Comparison of ENCODE assay signal across 8 cellular contexts in the genomic region with DNA sequence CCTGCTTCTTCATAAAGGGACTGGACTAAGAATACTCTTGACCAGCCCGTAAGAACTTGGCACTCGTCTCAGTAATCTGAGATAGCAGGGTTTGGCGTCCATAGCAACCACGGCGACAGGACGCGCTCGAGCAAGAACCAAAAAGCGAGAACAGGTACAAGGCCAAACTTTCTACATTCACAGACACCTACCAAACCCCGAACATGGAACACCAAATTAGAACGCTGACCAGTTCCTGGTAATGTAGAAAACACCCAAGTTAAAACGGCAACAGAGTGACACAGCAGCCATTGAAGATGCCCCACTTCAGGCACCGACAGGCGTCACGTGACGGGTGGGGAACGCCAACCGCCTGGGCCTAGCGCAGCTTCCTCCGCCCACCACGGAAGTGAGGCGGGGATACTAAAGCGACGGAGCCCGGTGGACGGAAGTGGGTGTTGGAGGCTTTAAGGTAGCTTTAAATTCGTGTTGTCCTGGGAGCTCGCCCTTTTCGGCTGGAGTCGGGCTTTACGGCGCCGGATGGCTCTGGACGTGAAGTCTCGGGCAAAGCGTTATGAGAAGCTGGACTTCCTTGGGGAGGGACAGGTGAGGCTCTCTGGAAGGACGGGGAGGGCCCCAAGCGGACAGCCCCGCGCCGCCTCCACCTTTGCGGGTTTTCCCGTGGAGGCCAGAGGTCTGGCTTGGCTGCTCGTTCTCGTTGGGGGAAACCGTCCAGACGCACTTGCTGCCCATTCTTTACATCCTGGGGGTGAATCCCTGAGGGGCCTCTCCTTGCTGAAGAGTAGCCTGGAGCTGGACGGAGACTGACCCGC. TPM values are rescaled to one million over a fixed set of nuclear protein-coding genes. Genes with fewer than 3 reads are reported as not detected.
DNase-seq lines count a peak whose midpoint lies in the region; ATAC-seq and TF ChIP-seq lines count a peak whose summit lies in the region.

Gene CDK7 (plus strand): TSS at position 430 of the 812 bp plus-strand sequence. CDS start 90 bp downstream, at position 520.

- H3K27me3 Mint-ChIP-seq in Calu3 (ENCODE audit: unreplicated experiment) (no peaks in the 10 kb centered on the region), endothelial cell (ENCODE audit: unreplicated experiment) (peaks cover 2% of the 10 kb centered on the region), mesothelial cell of epicardium (ENCODE audit: low read depth) (no peaks in the 10 kb centered on the region)

- DNase-seq in Calu3 (peak; percentile 93), endothelial cell (ENCODE audit: low spot score) (peak; percentile 84), mesothelial cell of epicardium (ENCODE audit: low spot score in 2 of 2, unreplicated experiment in 2 of 2) (peak; percentile 81 to 89)
- DNase-seq in activated CD8-positive, alpha-beta memory T cell treated with anti-CD3 and anti-CD28 coated beads, Interleukin-2, amount 50 U/mL, for 4 hours: peak; percentile 90
- peak; percentile 89 to 92 for DNase-seq in stimulated activated CD8-positive, alpha-beta memory T cell treated with anti-CD3 and anti-CD28 coated beads, Interleukin-15, amount 100 ng/mL, for 48 hours (ENCODE audit: low read depth in 2 of 2)

- no peaks in the 10 kb centered on the region for H3K9me3 ChIP-seq in HUES64 (ENCODE audit: insufficient read depth, low read depth, low read length)
- H3K9me3 ChIP-seq in OCI-LY1 (ENCODE audit: low read length): no peaks in the 10 kb centered on the region

- peaks cover 7% of the 10 kb centered on the region; the same call in 1 of the 2 replicates for H3K79me2 ChIP-seq in OCI-LY1 (ENCODE audit: insufficient read depth, low read length)

- BruUV-seq in Calu3 (replicated peaks; lab: Mats Ljungman, UMichigan): TSS peak; percentile 96

- TF ChIP-seq CTCF in Calu3 (IDR thresholded peaks at IDR 0.05; ENCODE audit: unreplicated experiment) (no peak), OCI-LY1 (IDR thresholded peaks at IDR 0.05; ENCODE audit: low read length) (no peak), endothelial cell (IDR thresholded peaks at IDR 0.05; ENCODE audit: unreplicated experiment) (no peak), mesothelial cell of epicardium (IDR thresholded peaks at IDR 0.05; ENCODE audit: unreplicated experiment) (no peak)

- H3K9ac ChIP-seq in HUES64 (ENCODE audit: low read depth, low read length) (peak within 1 kb of the TSS; percentile 86), OCI-LY1 (ENCODE audit: low read length) (peak within 1 kb of the TSS; percentile 85)

- WGBS in HUES64: under 1% methylated on average over 49 of the region's 49 CpGs

- peak; percentile 99 for ATAC-seq in GM21447 (IDR thresholded peaks at IDR 0.05; ENCODE audit: unreplicated experiment)

- H3K27ac ChIP-seq in HUES64 (ENCODE audit: low read depth, low read length): peak within 1 kb of the TSS; percentile 78
- no peak within 1 kb of the TSS for H3K27ac ChIP-seq in OCI-LY1 (ENCODE audit: low read depth, low read length, poor library complexity, severe bottlenecking)

- H3K4me1 ChIP-seq in HUES64 (ENCODE audit: insufficient read depth, low read length) (no peaks in the 10 kb centered on the region), OCI-LY1 (ENCODE audit: insufficient read depth, low read length, severe bottlenecking) (peaks cover 17% of the 10 kb centered on the region)

- no peaks in the 10 kb centered on the region for H3K27me3 ChIP-seq in HUES64 (ENCODE audit: insufficient read depth, low read length)
- H3K27me3 ChIP-seq in OCI-LY1 (ENCODE audit: insufficient read depth, low read length): no peaks in the 10 kb centered on the region

- H3K4me3 ChIP-seq in HUES64 (ENCODE audit: low read length): peak within 1 kb of the TSS; percentile 83
- peak within 1 kb of the TSS; percentile 91 for H3K4me3 ChIP-seq in OCI-LY1 (ENCODE audit: low read depth, low read length, poor library complexity, severe bottlenecking)

- H3F3A ChIP-seq in OCI-LY1 (ENCODE audit: insufficient read depth, low read length): no peaks in the 10 kb centered on the region

- H3K9me3 Mint-ChIP-seq in Calu3 (ENCODE audit: low read depth, unreplicated experiment) (no peaks in the 10 kb centered on the region), endothelial cell (ENCODE audit: unreplicated experiment) (no peaks in the 10 kb centered on the region), mesothelial cell of epicardium (no peaks in the 10 kb centered on the region)

- H4K20me1 ChIP-seq in OCI-LY1 (ENCODE audit: insufficient read depth, low read length): no peaks in the 10 kb centered on the region

- H2AFZ ChIP-seq in OCI-LY1 (ENCODE audit: low read length): 0 out of 2 replicates have a peak within 1 kb of the TSS, but pooled peaks have one; percentile 40

- peaks cover 37% of the 10 kb centered on the region for H3K4me1 Mint-ChIP-seq in Calu3 (ENCODE audit: low read depth, unreplicated experiment)
- H3K4me1 Mint-ChIP-seq in endothelial cell (ENCODE audit: unreplicated experiment): peaks cover 14% of the 10 kb centered on the region
- H3K4me1 Mint-ChIP-seq in mesothelial cell of epicardium: peaks cover 22% of the 10 kb centered on the region

- peak within 1 kb of the TSS; percentile 70 for H3K4me2 ChIP-seq in OCI-LY1 (ENCODE audit: low read length)

- H3K36me3 ChIP-seq in HUES64 (ENCODE audit: insufficient read depth, low read length) (peaks cover 39% of the 10 kb centered on the region), OCI-LY1 (ENCODE audit: insufficient read depth, low read length) (peaks cover 29% of the 10 kb centered on the region; the same call in 1 of the 2 replicates)

- CTCF ChIA-PET in Calu3 (lab: Charles Lee): interaction anchor here (0.8 to 1.1 kb wide), 2 partner anchors 12 to 141 kb away, joined by 3 to 6 read pairs; partner anchors contain the start of gene SLC30A5

- peak within 1 kb of the TSS; percentile 88 for H3K4me3 Mint-ChIP-seq in Calu3 (ENCODE audit: low read depth, unreplicated experiment)
- peak within 1 kb of the TSS; percentile 99 for H3K4me3 Mint-ChIP-seq in endothelial cell (ENCODE audit: unreplicated experiment)
- H3K4me3 Mint-ChIP-seq in mesothelial cell of epicardium: peak within 1 kb of the TSS; percentile 99

- H3K36me3 Mint-ChIP-seq in Calu3 (ENCODE audit: insufficient read depth, unreplicated experiment) (peaks cover 37% of the 10 kb centered on the region), endothelial cell (ENCODE audit: low read depth, unreplicated experiment) (no peaks in the 10 kb centered on the region), mesothelial cell of epicardium (peaks cover 12% of the 10 kb centered on the region)

- no peaks in the 10 kb centered on the region for H3K9me2 ChIP-seq in OCI-LY1 (ENCODE audit: low read depth, low read length)

- intact Hi-C loops in Calu3 (cut with micrococcal nuclease; ENCODE audit: unreplicated experiment): loop anchor here (10.0 kb wide), 1 partner anchor 50 kb away; the partner anchor contains the start of gene CENPH

- H3K27ac Mint-ChIP-seq in Calu3 (ENCODE audit: unreplicated experiment) (peak within 1 kb of the TSS; percentile 84), endothelial cell (ENCODE audit: unreplicated experiment) (peak within 1 kb of the TSS; percentile 89), mesothelial cell of epicardium (peak within 1 kb of the TSS; percentile 97)

RNA-seq across cellular contexts. Expression of gene CDK7, which starts in this region (rescaled TPM):
- total RNA-seq in Calu3 (2022) (31.8 and 38.5 TPM in 2 replicates), endothelial cell (ENCODE audit: unreplicated experiment) (21.4 TPM), mesothelial cell of epicardium (25.1 to 26.5 TPM (median 26.4 TPM) in 3 replicates)
- 39.2 TPM for polyA plus RNA-seq in HUES64 (2013, experiment 1 of 2)
- polyA plus RNA-seq in HUES64 (2013, experiment 2 of 2): 39.9 TPM
